Comparison of ENCODE assay signal across 18 cellular contexts in genomic region chr20:35823937-35824336, GRCh38.
"Had no signal": no experiment of that assay in that cellular context is flagged by ENCODE, and none has a peak within 500 bp of the region (broad histone marks: within the 10 kb centered on the region; RNA-seq: fewer than 3 reads in every experiment).

No MANE protein-coding gene starts in this region.

- H3K27ac Mint-ChIP-seq: activated CD4-positive, alpha-beta memory T cell treated with anti-CD3 and anti-CD28 coated beads, Interleukin-2, amount 10 ng/mL, durations not matched to agents 7 days and 5 days; activated naive CD4-positive, alpha-beta T cell treated with anti-CD3 and anti-CD28 coated beads for 36 hours; activated T-cell treated with anti-CD3 and anti-CD28 coated beads, Interleukin-2, amount 50 U/mL, for 24 hours; natural killer cell; T-helper 2 cell treated with Interferon-gamma antibody and Interleukin-4, amounts not matched to agents 5 μg/mL and 100 μg/mL, for 36 hours had no signal

- H3K9me3 Mint-ChIP-seq: activated CD4-positive, alpha-beta memory T cell treated with anti-CD3 and anti-CD28 coated beads, Interleukin-2, amount 10 ng/mL, durations not matched to agents 7 days and 5 days; activated naive CD4-positive, alpha-beta T cell treated with anti-CD3 and anti-CD28 coated beads for 36 hours; activated T-cell treated with anti-CD3 and anti-CD28 coated beads, Interleukin-2, amount 50 U/mL, for 24 hours; immature natural killer cell; natural killer cell; T-helper 2 cell treated with Interferon-gamma antibody and Interleukin-4, amounts not matched to agents 5 μg/mL and 100 μg/mL, for 36 hours had no signal

- DNase-seq: activated CD4-positive, alpha-beta memory T cell treated with anti-CD3 and anti-CD28 coated beads, Interleukin-2, amount 10 ng/mL, durations not matched to agents 7 days and 5 days; activated CD4-positive, alpha-beta T cell treated with anti-CD3 and anti-CD28 coated beads for 48 hours; activated CD4-positive, CD25-positive, alpha-beta regulatory T cell; activated naive CD4-positive, alpha-beta T cell treated with anti-CD3 and anti-CD28 coated beads for 36 hours; activated T-cell treated with anti-CD3 and anti-CD28 coated beads, Interleukin-2, amount 50 U/mL, for 24 hours; effector CD8-positive, alpha-beta T cell; heart right ventricle; immature natural killer cell; natural killer cell; stimulated activated naive CD4-positive, alpha-beta T cell; transverse colon had no signal

- ATAC-seq: esophagus mucosa, gastroesophageal sphincter, heart right ventricle, natural killer cell had no signal

- H3K9me3 ChIP-seq: breast epithelium, heart right ventricle, neutrophil, transverse colon, vagina had no signal

- H3K4me3 ChIP-seq: breast epithelium, gastroesophageal sphincter, heart right ventricle, transverse colon, vagina had no signal

- H3K4me3 Mint-ChIP-seq: activated CD4-positive, alpha-beta memory T cell treated with anti-CD3 and anti-CD28 coated beads, Interleukin-2, amount 10 ng/mL, durations not matched to agents 7 days and 5 days; activated naive CD4-positive, alpha-beta T cell treated with anti-CD3 and anti-CD28 coated beads for 36 hours; activated T-cell treated with anti-CD3 and anti-CD28 coated beads, Interleukin-2, amount 50 U/mL, for 24 hours; immature natural killer cell; natural killer cell; T-helper 2 cell treated with Interferon-gamma antibody and Interleukin-4, amounts not matched to agents 5 μg/mL and 100 μg/mL, for 36 hours had no signal

- H3K27me3 Mint-ChIP-seq: activated CD4-positive, alpha-beta memory T cell treated with anti-CD3 and anti-CD28 coated beads, Interleukin-2, amount 10 ng/mL, durations not matched to agents 7 days and 5 days; activated T-cell treated with anti-CD3 and anti-CD28 coated beads, Interleukin-2, amount 50 U/mL, for 24 hours had no signal

- H3K4me1 ChIP-seq: breast epithelium, parathyroid adenoma had no signal

- H3K27me3 ChIP-seq: breast epithelium, gastroesophageal sphincter, heart right ventricle, neutrophil, transverse colon, vagina had no signal

- H3K27ac ChIP-seq: breast epithelium, gastroesophageal sphincter, heart right ventricle, neutrophil, parathyroid adenoma, transverse colon, vagina had no signal

- H3K36me3 Mint-ChIP-seq: natural killer cell had no signal

- H3K36me3 ChIP-seq: breast epithelium, gastroesophageal sphincter, transverse colon, vagina had no signal
